In genomic region chrX:119516157-119516702, GRCh38 we compare ENCODE assay signal across 8 cellular contexts. TPM values are rescaled to one million over a fixed set of nuclear protein-coding genes. Genes with fewer than 3 reads are reported as not detected.
DNase-seq lines count a peak whose midpoint lies in the region; TF ChIP-seq lines count a peak whose summit lies in the region.

No MANE protein-coding gene starts in this region.

- H3K79me2 ChIP-seq in SU-DHL-6 (ENCODE audit: insufficient read depth, low read length): no peaks in the 10 kb centered on the region

- no peaks in the 10 kb centered on the region for H3K27me3 ChIP-seq in SU-DHL-6 (ENCODE audit: low read length)

- no peak overlapping the region for H3K4me3 ChIP-seq in SU-DHL-6 (ENCODE audit: insufficient read depth, low read length, poor library complexity, severe bottlenecking)

- no peaks in the 10 kb centered on the region for H3K27me3 Mint-ChIP-seq in brain

- H3K9me3 Mint-ChIP-seq in brain: peaks cover 0 to 6% (median 0%) of the 10 kb centered on the region in 5 experiments

- H3F3A ChIP-seq in SU-DHL-6 (ENCODE audit: insufficient read depth): no peaks in the 10 kb centered on the region

- H3K9me3 ChIP-seq in SU-DHL-6 (ENCODE audit: insufficient read depth, low read length): no peaks in the 10 kb centered on the region

- no peak overlapping the region for H3K4me2 ChIP-seq in SU-DHL-6 (ENCODE audit: low read depth, low read length, poor library complexity, severe bottlenecking)

- H3K36me3 ChIP-seq in SU-DHL-6 (ENCODE audit: low read length): no peaks in the 10 kb centered on the region

- POLR2A ChIA-PET in HEK293T (lab: Yijun Ruan, JAX): interaction anchor here (1.2 kb wide), 1 partner anchor 89 kb away, joined by 4 read pairs; no protein-coding TSS in a partner anchor

- H2AFZ ChIP-seq in SU-DHL-6 (ENCODE audit: low read depth, low read length, severe bottlenecking): peak overlapping the region; percentile 80

- DNase-seq in activated CD8-positive, alpha-beta memory T cell treated with anti-CD3 and anti-CD28 coated beads for 1 hour (ENCODE audit: extremely low read depth in 1 of 2, low read depth in 1 of 2): peak; percentile 3 to 7
- no peak for DNase-seq in activated CD8-positive, alpha-beta memory T cell treated with anti-CD3 and anti-CD28 coated beads, Interleukin-2, amount 50 U/mL, for 48 hours
- DNase-seq in HEK293T (ENCODE audit: extremely low spot score) (peak; percentile 91), NCI-H1105 treated with DMSO at 0.1 percent for 48 hours (lab: John Stamatoyannopoulos, UW) (peak; percentile 72), iris pigment epithelial cell (ENCODE audit: low read depth) (peak; percentile 67)
- DNase-seq in stimulated activated CD4-positive, alpha-beta T cell treated with anti-CD3 and anti-CD28 coated beads, TNF-alpha, amount 100 ng/mL, for 4 hours (ENCODE audit: low read depth in 3 of 3): peak in 2 of 3 experiments; percentile 3 to 5

- H3K9ac ChIP-seq in SU-DHL-6 (ENCODE audit: low read length): no peak overlapping the region

- TF ChIP-seq CTCF in SU-DHL-6 (IDR thresholded peaks at IDR 0.05; ENCODE audit: insufficient read depth, low read length, poor library complexity, severe bottlenecking) (peak; percentile 52), brain (conservative IDR thresholded peaks at IDR 0.05) (peak; percentile 72 to 78)

- no peak overlapping the region for H3K4me3 Mint-ChIP-seq in brain

- CTCF ChIA-PET in HEK293T (lab: Yijun Ruan, JAX): interaction anchor here (0.6 to 2.6 kb wide), 16 partner anchors 9 to 395 kb away, joined by 3 to 8 read pairs (median 3); no protein-coding TSS in a partner anchor

- peak overlapping the region; percentile 4 to 61 (median 17) for H3K27ac Mint-ChIP-seq in brain

- H4K20me1 ChIP-seq in SU-DHL-6 (ENCODE audit: low read depth, low read length): no peaks in the 10 kb centered on the region

- no peaks in the 10 kb centered on the region for H3K9me2 ChIP-seq in SU-DHL-6 (replicated peaks; ENCODE audit: insufficient read depth, low read length)

- no peak overlapping the region for H3K27ac ChIP-seq in SU-DHL-6 (ENCODE audit: low read depth, low read length)

- H3K4me1 Mint-ChIP-seq in brain: peaks cover 6% of the 10 kb centered on the region

- H3K36me3 Mint-ChIP-seq in brain: no peaks in the 10 kb centered on the region

TF ChIP-seq in HEK293T, 16 proteins besides CTCF, POLR2A, EP300 and RAD21:
- TF ChIP-seq L3MBTL2 (conservative IDR thresholded peaks at IDR 0.05) (peak; percentile 57), LEF1 (IDR thresholded peaks at IDR 0.05; ENCODE audit: borderline replicate concordance) (no peak), ARNT (IDR thresholded peaks at IDR 0.05) (0 out of 2 replicates have a peak, but pooled peaks have one; percentile 15), ELF4 (IDR thresholded peaks at IDR 0.05) (no peak), NFRKB (IDR thresholded peaks at IDR 0.05) (no peak), FOXK2 (IDR thresholded peaks at IDR 0.05) (no peak), PKNOX1 (IDR thresholded peaks at IDR 0.05) (no peak), CTBP1 (IDR thresholded peaks at IDR 0.05; ENCODE audit: borderline replicate concordance) (no peak), SUZ12 (IDR thresholded peaks at IDR 0.05) (no peak), ZNF384 (IDR thresholded peaks at IDR 0.05) (no peak), SP1 (IDR thresholded peaks at IDR 0.05) (no peak), FOXA1 (IDR thresholded peaks at IDR 0.05) (no peak)

RNA-seq across cellular contexts. Expression of gene SLC25A5, which starts 48.0 kb away (rescaled TPM):
- polyA plus RNA-seq in brain (ENCODE audit: insufficient read depth, low read depth, low replicate concordance): 378 TPM

RNA-seq across cellular contexts. Expression of gene STEEP1, which starts 49.0 kb away (rescaled TPM):
- 42.8 TPM for polyA plus RNA-seq in brain (ENCODE audit: insufficient read depth, low read depth, low replicate concordance)

RNA-seq across cellular contexts. Expression of gene UBE2A, which starts 58.1 kb away (rescaled TPM):
- polyA plus RNA-seq in brain (ENCODE audit: insufficient read depth, low read depth, low replicate concordance): 50.0 TPM
